9 cellular contexts compared by ENCODE assay signal in genomic region chr16:80569440-80570105, GRCh38. TPM values are rescaled to one million over a fixed set of nuclear protein-coding genes. Genes with fewer than 3 reads are reported as not detected.
DNase-seq lines count a peak whose midpoint lies in the region; ATAC-seq and TF ChIP-seq lines count a peak whose summit lies in the region.
"Had no signal": no experiment of that assay in that cellular context is flagged by ENCODE, and none has a peak within 500 bp of the region (broad histone marks: within the 10 kb centered on the region; RNA-seq: fewer than 3 reads in every experiment).

No MANE protein-coding gene starts in this region.

- H3K27me3 ChIP-seq in heart right ventricle = peaks cover 0 to 31% (median 2%) of the 10 kb centered on the region in 7 donors

- TF ChIP-seq CTCF in heart right ventricle (IDR thresholded peaks at IDR 0.05) = no peak

- no peaks in the 10 kb centered on the region for H3K9me3 ChIP-seq in heart right ventricle

- whole genome bisulfite sequencing in heart right ventricle, 2 donors = 59 to 66% methylated on average over 9 of the region's 9 CpGs

- no peak overlapping the region for H3K4me3 ChIP-seq in heart right ventricle

- DNase-seq in UCSD-AML1 (lab: John Stamatoyannopoulos, UW; ENCODE audit: unreplicated experiment) (peak; percentile 27), SHP77 treated with DMSO at 0.1 percent for 48 hours (lab: John Stamatoyannopoulos, UW) (no peak), heart right ventricle (no peak), superior temporal gyrus (ENCODE audit: extremely low spot score) (no peak)
- DNase-seq in effector CD4-positive, alpha-beta T cell = peak; percentile 16
- DNase-seq in stimulated activated CD8-positive, alpha-beta memory T cell treated with anti-CD3 and anti-CD28 coated beads, Interleukin-15, amount 100 ng/mL, for 4 hours (ENCODE audit: low read depth in 2 of 2) = peak; percentile 36 to 57

- peak; percentile 63 for ATAC-seq in GM21717 (IDR thresholded peaks at IDR 0.05; ENCODE audit: unreplicated experiment)
- no peak for ATAC-seq in HG03025 (IDR thresholded peaks at IDR 0.05; ENCODE audit: low FRiP score, unreplicated experiment)
- no peak for ATAC-seq in heart right ventricle

- H3K4me1 ChIP-seq in heart right ventricle = peaks cover 0 to 7% (median 0%) of the 10 kb centered on the region in 9 donors

- intact Hi-C loops in heart right ventricle (cut with DNase I) = no loop called here

- no peak overlapping the region for H3K27ac ChIP-seq in heart right ventricle

- H3K36me3 ChIP-seq in heart right ventricle = no peaks in the 10 kb centered on the region

RNA-seq across cellular contexts. Expression of gene DYNLRB2, which starts 28.8 kb away (rescaled TPM):
- total RNA-seq in heart right ventricle = under 1 TPM in 3 of 10 donors, not detected in 7; 0.69 to 0.77 (median 0.71) TPM
- polyA plus RNA-seq in heart right ventricle = under 1 TPM in 1 of 2 donors, not detected in 1; 0.26 TPM
- total RNA-seq: neural crest cell had no signal

Comparison
In these comparisons a context has a peak if more than half of its experiments do, and no peak if none do; other contexts are left out.
1. DNase-seq: peak in UCSD-AML1 (single experiment), effector CD4-positive, alpha-beta T cell (single experiment) and stimulated activated CD8-positive, alpha-beta memory T cell treated with anti-CD3 and anti-CD28 coated beads, Interleukin-15, amount 100 ng/mL, for 4 hours (2 of 2); none in SHP77 treated with DMSO at 0.1 percent for 48 hours (single experiment), heart right ventricle (0 of 2) and superior temporal gyrus (single experiment).